Comparison of ENCODE assay signal across 30 cellular contexts in the genomic region with DNA sequence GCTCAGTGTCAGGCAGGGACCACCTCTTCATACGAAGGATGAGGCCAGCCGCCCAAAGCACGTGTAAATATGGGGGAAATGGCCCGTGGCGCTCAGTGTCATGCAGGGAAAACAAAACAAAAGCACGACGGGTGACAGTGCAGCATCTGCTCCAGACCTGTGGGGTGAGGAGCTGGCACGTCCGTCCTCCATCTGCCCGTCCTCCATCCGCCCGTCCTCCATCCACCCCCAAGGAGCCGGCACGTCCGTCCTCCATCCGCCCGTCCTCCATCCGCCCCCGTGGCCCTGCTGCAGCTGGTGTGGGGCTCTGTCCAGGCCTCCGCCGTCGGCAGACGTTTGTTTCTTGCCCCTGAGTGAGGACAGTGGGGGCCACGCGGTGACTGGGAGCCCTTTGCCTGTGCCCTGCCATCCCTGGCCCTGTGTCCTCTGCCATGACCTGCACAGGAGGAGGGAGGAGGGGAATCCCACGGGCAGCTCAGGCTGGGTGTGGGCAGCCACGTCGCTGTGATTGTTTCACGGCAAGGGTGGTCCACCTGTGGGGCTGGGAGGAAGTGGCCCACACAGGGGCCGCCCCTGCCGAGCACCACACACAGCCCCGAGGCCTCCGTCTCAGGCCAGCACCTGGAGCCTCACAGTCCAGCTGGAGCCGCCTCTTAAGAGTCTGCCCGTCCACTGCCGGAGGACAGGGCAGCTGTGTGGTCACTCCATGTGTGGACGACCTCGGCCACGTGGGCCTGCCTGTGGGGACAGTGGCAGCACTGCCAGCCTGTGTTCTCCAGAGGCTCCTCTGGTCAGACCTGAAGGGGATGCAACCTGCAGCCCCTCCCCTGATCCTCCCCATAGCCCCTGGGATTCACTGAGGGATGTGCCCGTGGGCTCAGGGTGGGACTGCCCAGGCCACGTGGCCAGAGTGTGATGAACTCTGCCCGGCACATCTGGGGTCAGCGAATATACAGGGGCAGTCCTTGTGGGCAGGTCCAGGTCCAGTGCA. TPM values are rescaled to one million over a fixed set of nuclear protein-coding genes. Genes with fewer than 3 reads are reported as not detected.
DNase-seq lines count a peak whose midpoint lies in the region; ATAC-seq and TF ChIP-seq lines count a peak whose summit lies in the region.
"Had no signal": no experiment of that assay in that cellular context is flagged by ENCODE, and none has a peak within 500 bp of the region (broad histone marks: within the 10 kb centered on the region; RNA-seq: fewer than 3 reads in every experiment).

No MANE protein-coding gene starts in this region.

- no peak for TF ChIP-seq POLR2A in lower leg skin (IDR thresholded peaks at IDR 0.05)

- no peaks in the 10 kb centered on the region for H3K9me3 ChIP-seq in right atrium auricular region
- H3K9me3 ChIP-seq in lower lobe of right lung, result no peaks in the 10 kb centered on the region
- H3K9me3 ChIP-seq in aorta (ENCODE audit: control insufficient read depth, low read length), result no peaks in the 10 kb centered on the region
- H3K9me3 ChIP-seq: MG63, mucosa of descending colon, thyroid gland had no signal

- H3K27me3 ChIP-seq in right atrium auricular region (no peaks in the 10 kb centered on the region), lower lobe of right lung (ENCODE audit: low read depth) (no peaks in the 10 kb centered on the region), aorta (ENCODE audit: control insufficient read depth in 1 of 2, insufficient read depth in 2 of 2, low read length in 1 of 2) (no peaks in the 10 kb centered on the region)
- H3K27me3 ChIP-seq: MG63, thyroid gland had no signal

- DNase-seq in Right ventricle myocardium inferior (ENCODE audit: missing footprints), result peak; percentile 66
- no peak for DNase-seq in right atrium auricular region (ENCODE audit: low spot score)
- DNase-seq in Right ventricle myocardium superior, result peak; percentile 40
- DNase-seq in lower lobe of right lung, result peak; percentile 41
- DNase-seq in aorta, result peak; percentile 35 to 59
- DNase-seq in NCI-H1417 treated with DMSO at 0.1 percent for 48 hours (lab: John Stamatoyannopoulos, UW), result no peak
- DNase-seq in lower leg skin (ENCODE audit: low spot score in 2 of 2), result no peak
- DNase-seq: ACHN; activated CD4-positive, alpha-beta memory T cell treated with anti-CD3 and anti-CD28 coated beads, Interleukin-2, amount 10 ng/mL, durations not matched to agents 7 days and 5 days; activated CD4-positive, CD25-positive, alpha-beta regulatory T cell; activated naive CD8-positive, alpha-beta T cell treated with anti-CD3 and anti-CD28 coated beads for 36 hours; activated T-cell treated with anti-CD3 and anti-CD28 coated beads for 4 hours; anterior cingulate cortex; DMS153; effector memory CD8-positive, alpha-beta T cell; islet precursor cell; KG1; MG63; NCI-H1105; NCI-H2029; NCI-H510A treated with DMSO at 0.1 percent for 48 hours; OCI-M1; retina; small intestine; stimulated activated CD4-positive, alpha-beta T cell treated with anti-CD3 and anti-CD28 coated beads, Interleukin-2, amount 100 ng/mL, for 24 hours; thyroid gland had no signal

- H3K36me3 ChIP-seq in right atrium auricular region, result no peaks in the 10 kb centered on the region
- H3K36me3 ChIP-seq in lower lobe of right lung, result no peaks in the 10 kb centered on the region
- H3K36me3 ChIP-seq in aorta (ENCODE audit: control insufficient read depth in 1 of 2, insufficient read depth in 2 of 2, low read length in 1 of 2), result no peaks in the 10 kb centered on the region
- H3K36me3 ChIP-seq: MG63, thyroid gland had no signal

- ATAC-seq in Right ventricle myocardium inferior, result no peak
- ATAC-seq in Right ventricle myocardium superior (ENCODE audit: poor library complexity), result no peak
- peak in 1 of 2 donors; percentile 14 for ATAC-seq in lower lobe of right lung
- ATAC-seq in aorta (ENCODE audit: low FRiP score), result no peak
- ATAC-seq: effector memory CD8-positive, alpha-beta T cell; GM12878; mucosa of descending colon; SK-N-SH treated with all-trans-retinoic acid at 6 μM for 48 hours had no signal

- WGBS in aorta, 2 donors, result 82 to 86% methylated on average over 41 to 43 of the region's 43 CpGs
- 82 to 86% methylated on average over 28 to 37 of the region's 43 CpGs for WGBS in lower leg skin, 2 donors

- no peak for TF ChIP-seq CTCF in right atrium auricular region (IDR thresholded peaks at IDR 0.05)
- no peak for TF ChIP-seq CTCF in lower lobe of right lung (IDR thresholded peaks at IDR 0.05)
- TF ChIP-seq CTCF in lower leg skin (IDR thresholded peaks at IDR 0.05), result no peak

- intact Hi-C loops in Right ventricle myocardium inferior (cut with DNase I), result no loop called here
- intact Hi-C loops in Right ventricle myocardium superior (cut with DNase I), result no loop called here
- intact Hi-C loops in lower lobe of right lung (cut with DNase I), result loop anchor here (10.0 kb wide), 1 partner anchor 264 kb away; no protein-coding TSS in a partner anchor
- intact Hi-C loops in aorta (cut with DNase I), result no loop called here
- intact Hi-C loops in lower leg skin (cut with DNase I; ENCODE audit: low total_unique reads), result no loop called here

- no peak overlapping the region for H3K27ac ChIP-seq in right atrium auricular region
- no peak overlapping the region for H3K27ac ChIP-seq in lower lobe of right lung
- no peak overlapping the region for H3K27ac ChIP-seq in aorta (ENCODE audit: low read depth in 1 of 2, low read length in 2 of 2)
- H3K27ac ChIP-seq: coronary artery, thyroid gland had no signal

- H3K4me1 ChIP-seq in right atrium auricular region (no peaks in the 10 kb centered on the region), lower lobe of right lung (no peaks in the 10 kb centered on the region), aorta (ENCODE audit: control insufficient read depth in 1 of 2, insufficient read depth in 2 of 2, low read length in 2 of 2) (no peaks in the 10 kb centered on the region)
- H3K4me1 ChIP-seq: thyroid gland had no signal

- no peak overlapping the region for H3K4me3 ChIP-seq in right atrium auricular region
- no peak overlapping the region for H3K4me3 ChIP-seq in lower lobe of right lung
- no peak overlapping the region for H3K4me3 ChIP-seq in aorta (ENCODE audit: low read length in 2 of 2)
- H3K4me3 ChIP-seq in lower leg skin (ENCODE audit: low read depth, poor library complexity, severe bottlenecking), result no peak overlapping the region
- H3K4me3 ChIP-seq: coronary artery, GM12878, MG63, mucosa of descending colon, thyroid gland had no signal

RNA-seq across cellular contexts. Expression of gene DPYSL4, which starts 38.2 kb away (rescaled TPM):
- 24.9 TPM for total RNA-seq in Right ventricle myocardium inferior
- 1 to 10 TPM; 3.4 to 4.1 TPM for total RNA-seq in right atrium auricular region
- 31.7 TPM for total RNA-seq in Right ventricle myocardium superior
- total RNA-seq in lower lobe of right lung, result 2.1 TPM
- total RNA-seq in aorta, result 1 to 10 TPM in 1 of 2 donors, under 1 TPM in 1; 0.84 to 1.4 TPM
- under 1 TPM in 1 of 2 donors, not detected in 1; 0.95 TPM for polyA plus RNA-seq in aorta
- total RNA-seq in lower leg skin, result 1 to 10 TPM in 2 of 4 donors, not detected in 2; 1.1 to 1.3 TPM

Comparison
In these comparisons a context has a peak if more than half of its experiments do, and no peak if none do; other contexts are left out.
1. DNase-seq: peak in Right ventricle myocardium inferior (single experiment), Right ventricle myocardium superior (single experiment), lower lobe of right lung (single experiment) and aorta (2 of 2); none in right atrium auricular region (single experiment), NCI-H1417 treated with DMSO at 0.1 percent for 48 hours (single experiment) and lower leg skin (0 of 2).